8 cellular contexts compared by ENCODE assay signal in genomic region chr6:108260809-108261569, GRCh38. TPM values are rescaled to one million over a fixed set of nuclear protein-coding genes. Genes with fewer than 3 reads are reported as not detected.
A peak's percentile ranks its signal among the peaks of the same experiment; 100 is the strongest.
DNase-seq lines count a peak whose midpoint lies in the region; ATAC-seq and TF ChIP-seq lines count a peak whose summit lies in the region.

TSS of gene SNX3 (minus strand) at chr6:108261040. CDS start at chr6:108260921, 119 bp downstream.

- peaks cover 0 to 5% of the 10 kb centered on the region in 2 donors for H3K36me3 Mint-ChIP-seq in activated naive CD4-positive, alpha-beta T cell treated with anti-CD3 and anti-CD28 coated beads, Interleukin-2, amount 50 U/mL, for 72 hours

- no peaks in the 10 kb centered on the region for H3K9me3 Mint-ChIP-seq in activated naive CD4-positive, alpha-beta T cell treated with anti-CD3 and anti-CD28 coated beads, Interleukin-2, amount 50 U/mL, for 72 hours

- H3K27ac Mint-ChIP-seq in activated naive CD4-positive, alpha-beta T cell treated with anti-CD3 and anti-CD28 coated beads, Interleukin-2, amount 50 U/mL, for 72 hours = peak within 1 kb of the TSS; percentile 88 to 94

- peak; percentile 38 for TF ChIP-seq CTCF in GM10266 (IDR thresholded peaks at IDR 0.05; ENCODE audit: control insufficient read depth, insufficient read depth, low read depth, missing control alignments)

- peak; percentile 96 for DNase-seq in GM10266 (ENCODE audit: extremely low spot score)
- DNase-seq in NCI-H1048 (lab: John Stamatoyannopoulos, UW) = peak; percentile 87
- DNase-seq in SKM-1 (lab: John Stamatoyannopoulos, UW; ENCODE audit: unreplicated experiment) = peak; percentile 88
- DNase-seq in activated naive CD4-positive, alpha-beta T cell treated with anti-CD3 and anti-CD28 coated beads, Interleukin-2, amount 50 U/mL, for 72 hours (ENCODE audit: low spot score in 2 of 2) = peak; percentile 89 to 93
- peak; percentile 92 for DNase-seq in globus pallidus (ENCODE audit: low spot score)
- peak; percentile 91 for DNase-seq in occipital lobe (lab: John Stamatoyannopoulos, UW)

- peak; percentile 87 for ATAC-seq in HG02571 (IDR thresholded peaks at IDR 0.05; ENCODE audit: unreplicated experiment)
- ATAC-seq in activated naive CD4-positive, alpha-beta T cell treated with anti-CD3 and anti-CD28 coated beads, Interleukin-2, amount 50 U/mL, for 72 hours = peak; percentile 94 to 95

- H3K27ac ChIP-seq in temporal lobe (ENCODE audit: low read depth, low read length) = peak within 1 kb of the TSS; percentile 96

RNA-seq across cellular contexts. Expression of gene SNX3, which starts in this region (rescaled TPM):
- 10 to 100 TPM; 49.1 to 76.5 TPM for total RNA-seq in activated naive CD4-positive, alpha-beta T cell treated with anti-CD3 and anti-CD28 coated beads, Interleukin-2, amount 50 U/mL, for 72 hours
- total RNA-seq in occipital lobe (179 TPM), temporal lobe (100 TPM)

Comparison
In these comparisons a context has a peak if more than half of its experiments do, and no peak if none do; other contexts are left out.
1. Peak in every context shown above with its lines: DNase-seq, ATAC-seq and H3K27ac ChIP-seq.